Comparison of ENCODE assay signal across 2 cellular contexts in the genomic region with DNA sequence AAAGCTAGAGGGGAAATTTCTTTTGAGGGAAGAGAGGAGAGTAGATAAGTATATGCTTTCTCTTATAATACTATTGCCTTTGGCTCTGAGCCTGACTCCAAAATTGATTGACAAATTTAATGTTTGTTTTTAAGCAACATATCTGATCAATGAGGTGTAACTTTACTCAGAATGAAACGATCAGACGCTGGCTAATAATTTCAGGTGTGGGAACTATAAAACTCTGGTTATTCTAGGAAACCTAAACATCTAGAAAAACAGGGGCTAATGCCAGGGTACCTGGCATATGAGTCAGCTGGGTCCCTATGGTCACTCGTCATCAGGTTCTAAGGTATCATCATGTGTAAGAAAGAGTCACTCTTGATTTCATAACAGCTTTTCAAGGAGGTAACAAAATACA.
TF ChIP-seq lines count a peak whose summit lies in the region.

No MANE protein-coding gene starts in this region.

TF ChIP-seq in HCT116, 20 proteins besides CTCF, POLR2A, EP300 and RAD21:
- TF ChIP-seq, protein P1, sequence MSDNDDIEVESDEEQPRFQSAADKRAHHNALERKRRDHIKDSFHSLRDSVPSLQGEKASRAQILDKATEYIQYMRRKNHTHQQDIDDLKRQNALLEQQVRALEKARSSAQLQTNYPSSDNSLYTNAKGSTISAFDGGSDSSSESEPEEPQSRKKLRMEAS (IDR thresholded peaks at IDR 0.05) = no peak
- TF ChIP-seq CBX3 (IDR thresholded peaks at IDR 0.05; ENCODE audit: low read depth) = no peak
- TF ChIP-seq POLR2AphosphoS5 (IDR thresholded peaks at IDR 0.05; ENCODE audit: low read depth, low read length) = no peak
- TF ChIP-seq EZH2phosphoT487 (IDR thresholded peaks at IDR 0.05; ENCODE audit: borderline replicate concordance) = no peak
- TF ChIP-seq ZFX (IDR thresholded peaks at IDR 0.05) = no peak
- TF ChIP-seq, protein P2, sequence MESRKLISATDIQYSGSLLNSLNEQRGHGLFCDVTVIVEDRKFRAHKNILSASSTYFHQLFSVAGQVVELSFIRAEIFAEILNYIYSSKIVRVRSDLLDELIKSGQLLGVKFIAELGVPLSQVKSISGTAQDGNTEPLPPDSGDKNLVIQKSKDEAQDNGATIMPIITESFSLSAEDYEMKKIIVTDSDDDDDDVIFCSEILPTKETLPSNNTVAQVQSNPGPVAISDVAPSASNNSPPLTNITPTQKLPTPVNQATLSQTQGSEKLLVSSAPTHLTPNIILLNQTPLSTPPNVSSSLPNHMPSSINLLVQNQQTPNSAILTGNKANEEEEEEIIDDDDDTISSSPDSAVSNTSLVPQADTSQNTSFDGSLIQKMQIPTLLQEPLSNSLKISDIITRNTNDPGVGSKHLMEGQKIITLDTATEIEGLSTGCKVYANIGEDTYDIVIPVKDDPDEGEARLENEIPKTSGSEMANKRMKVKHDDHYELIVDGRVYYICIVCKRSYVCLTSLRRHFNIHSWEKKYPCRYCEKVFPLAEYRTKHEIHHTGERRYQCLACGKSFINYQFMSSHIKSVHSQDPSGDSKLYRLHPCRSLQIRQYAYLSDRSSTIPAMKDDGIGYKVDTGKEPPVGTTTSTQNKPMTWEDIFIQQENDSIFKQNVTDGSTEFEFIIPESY (IDR thresholded peaks at IDR 0.05; ENCODE audit: extremely low read depth, insufficient replicate concordance, low read length) = no peak
TF ChIP-seq in HCT116: peak in this region for 0.

TF ChIP-seq in HepG2, 621 proteins besides CTCF, POLR2A, EP300 and RAD21 (continued from another document):
- TF ChIP-seq, protein P3, sequence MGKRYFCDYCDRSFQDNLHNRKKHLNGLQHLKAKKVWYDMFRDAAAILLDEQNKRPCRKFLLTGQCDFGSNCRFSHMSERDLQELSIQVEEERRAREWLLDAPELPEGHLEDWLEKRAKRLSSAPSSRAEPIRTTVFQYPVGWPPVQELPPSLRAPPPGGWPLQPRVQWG (CRISPR knock-in tag; IDR thresholded peaks at IDR 0.05; ENCODE audit: borderline replicate concordance, low read depth) = no peak
- TF ChIP-seq ATAD3A (CRISPR knock-in tag; IDR thresholded peaks at IDR 0.05) (no peak), U2AF1 (optimal IDR thresholded peaks at IDR 0.05; ENCODE audit: low read depth, low read length) (no peak), FOXM1 (CRISPR knock-in tag; IDR thresholded peaks at IDR 0.05) (no peak), ZNF83 (CRISPR knock-in tag; IDR thresholded peaks at IDR 0.05; ENCODE audit: borderline replicate concordance) (no peak), FOXA3 (CRISPR knock-in tag; IDR thresholded peaks at IDR 0.05) (no peak), ZNF652 (CRISPR knock-in tag; IDR thresholded peaks at IDR 0.05; ENCODE audit: borderline replicate concordance, low read depth) (no peak), CREB1 (IDR thresholded peaks at IDR 0.05) (no peak), CREB1 (CRISPR knock-in tag; IDR thresholded peaks at IDR 0.05) (no peak), ZNF572 (CRISPR knock-in tag; IDR thresholded peaks at IDR 0.05) (no peak), BORCS8-MEF2B (CRISPR knock-in tag; IDR thresholded peaks at IDR 0.05) (no peak), WIZ (CRISPR knock-in tag; IDR thresholded peaks at IDR 0.05) (no peak), ZSCAN20 (CRISPR knock-in tag; IDR thresholded peaks at IDR 0.05; ENCODE audit: borderline replicate concordance) (no peak)
- TF ChIP-seq, protein P4, sequence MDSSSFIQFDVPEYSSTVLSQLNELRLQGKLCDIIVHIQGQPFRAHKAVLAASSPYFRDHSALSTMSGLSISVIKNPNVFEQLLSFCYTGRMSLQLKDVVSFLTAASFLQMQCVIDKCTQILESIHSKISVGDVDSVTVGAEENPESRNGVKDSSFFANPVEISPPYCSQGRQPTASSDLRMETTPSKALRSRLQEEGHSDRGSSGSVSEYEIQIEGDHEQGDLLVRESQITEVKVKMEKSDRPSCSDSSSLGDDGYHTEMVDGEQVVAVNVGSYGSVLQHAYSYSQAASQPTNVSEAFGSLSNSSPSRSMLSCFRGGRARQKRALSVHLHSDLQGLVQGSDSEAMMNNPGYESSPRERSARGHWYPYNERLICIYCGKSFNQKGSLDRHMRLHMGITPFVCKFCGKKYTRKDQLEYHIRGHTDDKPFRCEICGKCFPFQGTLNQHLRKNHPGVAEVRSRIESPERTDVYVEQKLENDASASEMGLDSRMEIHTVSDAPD (CRISPR knock-in tag; IDR thresholded peaks at IDR 0.05) = no peak
- TF ChIP-seq, protein P5, sequence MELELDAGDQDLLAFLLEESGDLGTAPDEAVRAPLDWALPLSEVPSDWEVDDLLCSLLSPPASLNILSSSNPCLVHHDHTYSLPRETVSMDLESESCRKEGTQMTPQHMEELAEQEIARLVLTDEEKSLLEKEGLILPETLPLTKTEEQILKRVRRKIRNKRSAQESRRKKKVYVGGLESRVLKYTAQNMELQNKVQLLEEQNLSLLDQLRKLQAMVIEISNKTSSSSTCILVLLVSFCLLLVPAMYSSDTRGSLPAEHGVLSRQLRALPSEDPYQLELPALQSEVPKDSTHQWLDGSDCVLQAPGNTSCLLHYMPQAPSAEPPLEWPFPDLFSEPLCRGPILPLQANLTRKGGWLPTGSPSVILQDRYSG (CRISPR knock-in tag; IDR thresholded peaks at IDR 0.05) = no peak
- TF ChIP-seq, protein P6, sequence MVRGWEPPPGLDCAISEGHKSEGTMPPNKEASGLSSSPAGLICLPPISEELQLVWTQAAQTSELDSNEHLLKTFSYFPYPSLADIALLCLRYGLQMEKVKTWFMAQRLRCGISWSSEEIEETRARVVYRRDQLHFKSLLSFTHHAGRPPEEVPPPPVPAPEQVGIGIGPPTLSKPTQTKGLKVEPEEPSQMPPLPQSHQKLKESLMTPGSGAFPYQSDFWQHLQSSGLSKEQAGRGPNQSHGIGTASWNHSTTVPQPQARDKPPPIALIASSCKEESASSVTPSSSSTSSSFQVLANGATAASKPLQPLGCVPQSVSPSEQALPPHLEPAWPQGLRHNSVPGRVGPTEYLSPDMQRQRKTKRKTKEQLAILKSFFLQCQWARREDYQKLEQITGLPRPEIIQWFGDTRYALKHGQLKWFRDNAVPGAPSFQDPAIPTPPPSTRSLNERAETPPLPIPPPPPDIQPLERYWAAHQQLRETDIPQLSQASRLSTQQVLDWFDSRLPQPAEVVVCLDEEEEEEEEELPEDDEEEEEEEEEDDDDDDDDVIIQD (CRISPR knock-in tag; IDR thresholded peaks at IDR 0.05; ENCODE audit: low read depth) = no peak
- TF ChIP-seq, protein P7, sequence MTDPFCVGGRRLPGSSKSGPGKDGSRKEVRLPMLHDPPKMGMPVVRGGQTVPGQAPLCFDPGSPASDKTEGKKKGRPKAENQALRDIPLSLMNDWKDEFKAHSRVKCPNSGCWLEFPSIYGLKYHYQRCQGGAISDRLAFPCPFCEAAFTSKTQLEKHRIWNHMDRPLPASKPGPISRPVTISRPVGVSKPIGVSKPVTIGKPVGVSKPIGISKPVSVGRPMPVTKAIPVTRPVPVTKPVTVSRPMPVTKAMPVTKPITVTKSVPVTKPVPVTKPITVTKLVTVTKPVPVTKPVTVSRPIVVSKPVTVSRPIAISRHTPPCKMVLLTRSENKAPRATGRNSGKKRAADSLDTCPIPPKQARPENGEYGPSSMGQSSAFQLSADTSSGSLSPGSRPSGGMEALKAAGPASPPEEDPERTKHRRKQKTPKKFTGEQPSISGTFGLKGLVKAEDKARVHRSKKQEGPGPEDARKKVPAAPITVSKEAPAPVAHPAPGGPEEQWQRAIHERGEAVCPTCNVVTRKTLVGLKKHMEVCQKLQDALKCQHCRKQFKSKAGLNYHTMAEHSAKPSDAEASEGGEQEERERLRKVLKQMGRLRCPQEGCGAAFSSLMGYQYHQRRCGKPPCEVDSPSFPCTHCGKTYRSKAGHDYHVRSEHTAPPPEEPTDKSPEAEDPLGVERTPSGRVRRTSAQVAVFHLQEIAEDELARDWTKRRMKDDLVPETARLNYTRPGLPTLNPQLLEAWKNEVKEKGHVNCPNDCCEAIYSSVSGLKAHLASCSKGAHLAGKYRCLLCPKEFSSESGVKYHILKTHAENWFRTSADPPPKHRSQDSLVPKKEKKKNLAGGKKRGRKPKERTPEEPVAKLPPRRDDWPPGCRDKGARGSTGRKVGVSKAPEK (CRISPR knock-in tag; IDR thresholded peaks at IDR 0.05; ENCODE audit: borderline replicate concordance) = no peak
